In the genomic region with DNA sequence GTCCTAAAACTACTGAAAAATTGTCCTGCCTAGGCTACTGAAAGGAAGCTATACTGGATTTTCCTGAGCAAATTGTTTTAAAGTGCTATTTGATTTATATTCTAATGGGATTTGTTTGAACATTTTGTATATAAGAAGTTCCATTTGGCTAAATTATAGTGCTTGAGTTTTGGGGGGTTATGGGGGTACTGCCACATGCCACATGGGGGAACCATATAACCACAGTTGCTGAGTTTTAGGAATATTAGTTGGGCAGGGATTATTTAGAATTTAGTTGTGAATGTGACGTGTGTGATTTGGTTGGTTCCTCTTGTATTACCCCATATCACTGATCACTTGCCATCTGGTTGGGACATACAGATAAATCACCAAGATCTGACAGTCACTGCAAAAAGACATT, we compare ENCODE assay signal across 3 cellular contexts.
TF ChIP-seq lines count a peak whose summit lies in the region.

No MANE protein-coding gene starts in this region.

TF ChIP-seq in SK-N-SH, 30 proteins besides CTCF, POLR2A, EP300 and RAD21:
- TF ChIP-seq, protein P1, sequence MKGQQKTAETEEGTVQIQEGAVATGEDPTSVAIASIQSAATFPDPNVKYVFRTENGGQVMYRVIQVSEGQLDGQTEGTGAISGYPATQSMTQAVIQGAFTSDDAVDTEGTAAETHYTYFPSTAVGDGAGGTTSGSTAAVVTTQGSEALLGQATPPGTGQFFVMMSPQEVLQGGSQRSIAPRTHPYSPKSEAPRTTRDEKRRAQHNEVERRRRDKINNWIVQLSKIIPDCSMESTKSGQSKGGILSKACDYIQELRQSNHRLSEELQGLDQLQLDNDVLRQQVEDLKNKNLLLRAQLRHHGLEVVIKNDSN (IDR thresholded peaks at IDR 0.05; ENCODE audit: borderline replicate concordance, low read depth): no peak
- no peak for TF ChIP-seq RXRA (IDR thresholded peaks at IDR 0.05; ENCODE audit: borderline replicate concordance, low read depth)
- no peak for TF ChIP-seq ELF1 (IDR thresholded peaks at IDR 0.05)
- TF ChIP-seq IRF3 (IDR thresholded peaks at IDR 0.05; ENCODE audit: low read depth, low read length): no peak
- TF ChIP-seq RFX5 (IDR thresholded peaks at IDR 0.05; ENCODE audit: low read length): no peak
- TF ChIP-seq EZH2phosphoT487 (IDR thresholded peaks at IDR 0.05; ENCODE audit: borderline replicate concordance, low read depth): no peak

TF ChIP-seq in SK-N-SH treated with all-trans-retinoic acid at 6 μM for 48 hours, 23 proteins besides CTCF, POLR2A, EP300 and RAD21:
- TF ChIP-seq ARNTL (CRISPR knock-in tag; IDR thresholded peaks at IDR 0.05; ENCODE audit: borderline replicate concordance, low read depth) (no peak), TCF4 (CRISPR knock-in tag; IDR thresholded peaks at IDR 0.05; ENCODE audit: borderline replicate concordance) (no peak), CREB5 (CRISPR knock-in tag; IDR thresholded peaks at IDR 0.05; ENCODE audit: low read depth) (no peak), CSDC2 (CRISPR knock-in tag; IDR thresholded peaks at IDR 0.05) (no peak), ISL1 (CRISPR knock-in tag; IDR thresholded peaks at IDR 0.05) (no peak), ZC3H10 (CRISPR knock-in tag; IDR thresholded peaks at IDR 0.05) (no peak)

TF ChIP-seq in IMR-90, 13 proteins besides CTCF, POLR2A, EP300 and RAD21:
- TF ChIP-seq BHLHE40 (IDR thresholded peaks at IDR 0.05; ENCODE audit: low read depth, low read length): no peak
- TF ChIP-seq SMC3 (IDR thresholded peaks at IDR 0.05; ENCODE audit: low read depth, low read length): peak; percentile 28; the same call in 1 of the 2 replicates
